In the genomic region with DNA sequence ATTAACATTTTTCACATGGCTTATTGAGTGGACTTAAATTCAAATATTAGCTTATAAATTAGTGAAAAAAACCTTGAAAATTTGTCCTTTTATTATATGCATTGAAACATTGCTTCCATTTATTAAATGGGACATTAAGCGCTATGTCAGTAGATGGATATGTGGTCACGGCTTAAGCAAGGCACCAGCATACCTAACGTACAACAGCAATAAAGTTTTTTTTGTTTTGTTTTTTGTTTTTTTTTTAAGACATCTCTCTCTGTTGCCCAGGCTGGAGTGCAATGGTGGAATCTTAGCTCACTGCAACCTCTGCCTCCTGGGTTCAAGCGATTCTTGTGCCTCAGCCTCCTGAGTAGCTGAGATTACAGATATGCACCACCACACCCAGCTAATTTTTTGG, we compare ENCODE assay signal across 2 cellular contexts.
A peak's percentile ranks its signal among the peaks of the same experiment; 100 is the strongest.
TF ChIP-seq lines count a peak whose summit lies in the region.

No MANE protein-coding gene starts in this region.

TF ChIP-seq in GM12878, 131 proteins besides CTCF, POLR2A, EP300 and RAD21:
- TF ChIP-seq, protein P1, sequence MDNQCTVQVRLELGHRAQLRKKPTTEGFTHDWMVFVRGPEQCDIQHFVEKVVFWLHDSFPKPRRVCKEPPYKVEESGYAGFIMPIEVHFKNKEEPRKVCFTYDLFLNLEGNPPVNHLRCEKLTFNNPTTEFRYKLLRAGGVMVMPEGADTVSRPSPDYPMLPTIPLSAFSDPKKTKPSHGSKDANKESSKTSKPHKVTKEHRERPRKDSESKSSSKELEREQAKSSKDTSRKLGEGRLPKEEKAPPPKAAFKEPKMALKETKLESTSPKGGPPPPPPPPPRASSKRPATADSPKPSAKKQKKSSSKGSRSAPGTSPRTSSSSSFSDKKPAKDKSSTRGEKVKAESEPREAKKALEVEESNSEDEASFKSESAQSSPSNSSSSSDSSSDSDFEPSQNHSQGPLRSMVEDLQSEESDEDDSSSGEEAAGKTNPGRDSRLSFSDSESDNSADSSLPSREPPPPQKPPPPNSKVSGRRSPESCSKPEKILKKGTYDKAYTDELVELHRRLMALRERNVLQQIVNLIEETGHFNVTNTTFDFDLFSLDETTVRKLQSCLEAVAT (IDR thresholded peaks at IDR 0.05), result no peak
- TF ChIP-seq, protein P2, sequence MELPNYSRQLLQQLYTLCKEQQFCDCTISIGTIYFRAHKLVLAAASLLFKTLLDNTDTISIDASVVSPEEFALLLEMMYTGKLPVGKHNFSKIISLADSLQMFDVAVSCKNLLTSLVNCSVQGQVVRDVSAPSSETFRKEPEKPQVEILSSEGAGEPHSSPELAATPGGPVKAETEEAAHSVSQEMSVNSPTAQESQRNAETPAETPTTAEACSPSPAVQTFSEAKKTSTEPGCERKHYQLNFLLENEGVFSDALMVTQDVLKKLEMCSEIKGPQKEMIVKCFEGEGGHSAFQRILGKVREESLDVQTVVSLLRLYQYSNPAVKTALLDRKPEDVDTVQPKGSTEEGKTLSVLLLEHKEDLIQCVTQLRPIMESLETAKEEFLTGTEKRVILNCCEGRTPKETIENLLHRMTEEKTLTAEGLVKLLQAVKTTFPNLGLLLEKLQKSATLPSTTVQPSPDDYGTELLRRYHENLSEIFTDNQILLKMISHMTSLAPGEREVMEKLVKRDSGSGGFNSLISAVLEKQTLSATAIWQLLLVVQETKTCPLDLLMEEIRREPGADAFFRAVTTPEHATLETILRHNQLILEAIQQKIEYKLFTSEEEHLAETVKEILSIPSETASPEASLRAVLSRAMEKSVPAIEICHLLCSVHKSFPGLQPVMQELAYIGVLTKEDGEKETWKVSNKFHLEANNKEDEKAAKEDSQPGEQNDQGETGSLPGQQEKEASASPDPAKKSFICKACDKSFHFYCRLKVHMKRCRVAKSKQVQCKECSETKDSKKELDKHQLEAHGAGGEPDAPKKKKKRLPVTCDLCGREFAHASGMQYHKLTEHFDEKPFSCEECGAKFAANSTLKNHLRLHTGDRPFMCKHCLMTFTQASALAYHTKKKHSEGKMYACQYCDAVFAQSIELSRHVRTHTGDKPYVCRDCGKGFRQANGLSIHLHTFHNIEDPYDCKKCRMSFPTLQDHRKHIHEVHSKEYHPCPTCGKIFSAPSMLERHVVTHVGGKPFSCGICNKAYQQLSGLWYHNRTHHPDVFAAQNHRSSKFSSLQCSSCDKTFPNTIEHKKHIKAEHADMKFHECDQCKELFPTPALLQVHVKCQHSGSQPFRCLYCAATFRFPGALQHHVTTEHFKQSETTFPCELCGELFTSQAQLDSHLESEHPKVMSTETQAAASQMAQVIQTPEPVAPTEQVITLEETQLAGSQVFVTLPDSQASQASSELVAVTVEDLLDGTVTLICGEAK (IDR thresholded peaks at IDR 0.05; ENCODE audit: borderline replicate concordance), result 0 out of 2 replicates have a peak, but pooled peaks have one; percentile 20

TF ChIP-seq in K562, 482 proteins besides CTCF, POLR2A, EP300 and RAD21:
- no peak for TF ChIP-seq TARDBP (IDR thresholded peaks at IDR 0.05)
- TF ChIP-seq SNIP1 (IDR thresholded peaks at IDR 0.05; ENCODE audit: low read depth), result no peak
- no peak for TF ChIP-seq NELFE (IDR thresholded peaks at IDR 0.05; ENCODE audit: insufficient read depth, insufficient read length)
- TF ChIP-seq GTF2E2 (tag; IDR thresholded peaks at IDR 0.05), result no peak
- TF ChIP-seq, protein P3, sequence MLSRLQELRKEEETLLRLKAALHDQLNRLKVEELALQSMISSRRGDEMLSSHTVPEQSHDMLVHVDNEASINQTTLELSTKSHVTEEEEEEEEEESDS (CRISPR knock-in tag; IDR thresholded peaks at IDR 0.05), result no peak
- TF ChIP-seq, protein P2 (IDR thresholded peaks at IDR 0.05), result peak; percentile 88
- TF ChIP-seq, protein P2 (CRISPR knock-in tag; IDR thresholded peaks at IDR 0.05), result peak; percentile 75
- TF ChIP-seq ZNF384 (IDR thresholded peaks at IDR 0.05; ENCODE audit: low read depth, low read length), result peak; percentile 60
